Comparison of ENCODE assay signal across 24 cellular contexts in genomic region chr2:134002391-134002790, GRCh38.
A peak's percentile ranks its signal among the peaks of the same experiment; 100 is the strongest.
DNase-seq lines count a peak whose midpoint lies in the region; ATAC-seq and TF ChIP-seq lines count a peak whose summit lies in the region.
"Had no signal": no experiment of that assay in that cellular context is flagged by ENCODE, and none has a peak within 500 bp of the region (broad histone marks: within the 10 kb centered on the region; RNA-seq: fewer than 3 reads in every experiment).

No MANE protein-coding gene starts in this region.

- TF ChIP-seq CTCF in epithelial cell of esophagus (IDR thresholded peaks at IDR 0.05; ENCODE audit: insufficient read depth, low read depth, low read length, missing control alignments) (no peak), dorsolateral prefrontal cortex (IDR thresholded peaks at IDR 0.05 in 54 of 56, conservative IDR thresholded peaks at IDR 0.05 in 2 of 56; ENCODE audit: low read depth in 1 of 56, partially characterized antibody in 56 of 56) (no peak), chondrocyte (IDR thresholded peaks at IDR 0.05) (no peak)

- H3K9me3 Mint-ChIP-seq in activated T-cell treated with anti-CD3 and anti-CD28 coated beads, Interleukin-2, amount 50 U/mL, for 4 hours, result peaks cover 3% of the 10 kb centered on the region
- H3K9me3 Mint-ChIP-seq in chondrocyte (ENCODE audit: low read depth), result peaks cover 4% of the 10 kb centered on the region
- H3K9me3 Mint-ChIP-seq: CD4-positive, alpha-beta T cell had no signal

- ATAC-seq in activated T-cell treated with anti-CD3 and anti-CD28 coated beads, Interleukin-2, amount 50 U/mL, for 4 hours, result no peak
- ATAC-seq: HepG2, K562 had no signal

- H3K27ac Mint-ChIP-seq in chondrocyte (ENCODE audit: unreplicated experiment), result no peak overlapping the region
- H3K27ac Mint-ChIP-seq: CD4-positive, alpha-beta T cell had no signal

- intact Hi-C loops in dorsolateral prefrontal cortex (cut with DNase I), result no loop called here

- DNase-seq in EH (ENCODE audit: low read depth) (peak; percentile 45), LoVo (ENCODE audit: low spot score) (peak; percentile 41), epithelial cell of esophagus (ENCODE audit: low read depth) (peak; percentile 43), kidney glomerular epithelial cell (lab: John Stamatoyannopoulos, UW) (peak; percentile 64), dorsolateral prefrontal cortex (no peak), chondrocyte (ENCODE audit: low spot score) (no peak), NCI-H748 treated with DMSO at 0.1 percent for 48 hours (lab: John Stamatoyannopoulos, UW) (no peak)
- DNase-seq in activated T-cell treated with anti-CD3 and anti-CD28 coated beads, Interleukin-2, amount 50 U/mL, for 4 hours, result no peak
- DNase-seq: AML-193; CD4-positive, alpha-beta T cell; Kasumi-1; MV-4-11; NCI-H1105; NCI-H1436 treated with DMSO at 0.1 percent for 48 hours; NCI-H187 treated with DMSO at 0.1 percent for 48 hours; NCI-H2171 treated with DMSO at 0.1 percent for 48 hours; NCI-H345; NCI-H510A treated with DMSO at 0.1 percent for 48 hours; NCI-H774; Right ventricle myocardium superior had no signal

- no peaks in the 10 kb centered on the region for H3K36me3 Mint-ChIP-seq in activated T-cell treated with anti-CD3 and anti-CD28 coated beads, Interleukin-2, amount 50 U/mL, for 4 hours (ENCODE audit: insufficient read depth)
- no peaks in the 10 kb centered on the region for H3K36me3 Mint-ChIP-seq in chondrocyte (ENCODE audit: low read depth)

- no peak overlapping the region for H3K4me3 Mint-ChIP-seq in activated T-cell treated with anti-CD3 and anti-CD28 coated beads, Interleukin-2, amount 50 U/mL, for 4 hours
- no peak overlapping the region for H3K4me3 Mint-ChIP-seq in chondrocyte (ENCODE audit: unreplicated experiment)
- H3K4me3 Mint-ChIP-seq: CD4-positive, alpha-beta T cell had no signal

- H3K4me1 Mint-ChIP-seq in activated T-cell treated with anti-CD3 and anti-CD28 coated beads, Interleukin-2, amount 50 U/mL, for 4 hours (ENCODE audit: low read depth), result no peaks in the 10 kb centered on the region
- H3K4me1 Mint-ChIP-seq in chondrocyte (ENCODE audit: low read depth), result no peaks in the 10 kb centered on the region

- H3K27me3 ChIP-seq in dorsolateral prefrontal cortex, result no peaks in the 10 kb centered on the region
- H3K27me3 ChIP-seq: BLaER1 treated with 17β-estradiol and CSF1 and Interleukin-3, amounts not matched to agents 10 nM and 100 nM; SJSA1 had no signal

- no peak overlapping the region for H3K27ac ChIP-seq in dorsolateral prefrontal cortex
- H3K27ac ChIP-seq: BLaER1 treated with 17β-estradiol and CSF1 and Interleukin-3, amounts not matched to agents 10 nM and 100 nM; SJSA1 had no signal

- H3K27me3 Mint-ChIP-seq in activated T-cell treated with anti-CD3 and anti-CD28 coated beads, Interleukin-2, amount 50 U/mL, for 4 hours (ENCODE audit: low read depth), result peaks cover 19% of the 10 kb centered on the region
- H3K27me3 Mint-ChIP-seq in chondrocyte (ENCODE audit: low read depth), result peaks cover 14% of the 10 kb centered on the region

- H3K4me3 ChIP-seq in epithelial cell of esophagus (ENCODE audit: low read length), result no peak overlapping the region
- no peak overlapping the region for H3K4me3 ChIP-seq in dorsolateral prefrontal cortex
- H3K4me3 ChIP-seq: BLaER1 treated with 17β-estradiol and CSF1 and Interleukin-3, amounts not matched to agents 10 nM and 100 nM; K562; SJSA1 had no signal

Comparison
In these comparisons a context has a peak if more than half of its experiments do, and no peak if none do; other contexts are left out.
1. DNase-seq: peak in EH (single experiment), LoVo (single experiment), epithelial cell of esophagus (single experiment) and kidney glomerular epithelial cell (single experiment); none in activated T-cell treated with anti-CD3 and anti-CD28 coated beads, Interleukin-2, amount 50 U/mL, for 4 hours (single experiment), dorsolateral prefrontal cortex (0 of 10), chondrocyte (single experiment) and NCI-H748 treated with DMSO at 0.1 percent for 48 hours (single experiment).